ENCODE assay signal across 15 cellular contexts in the genomic region with DNA sequence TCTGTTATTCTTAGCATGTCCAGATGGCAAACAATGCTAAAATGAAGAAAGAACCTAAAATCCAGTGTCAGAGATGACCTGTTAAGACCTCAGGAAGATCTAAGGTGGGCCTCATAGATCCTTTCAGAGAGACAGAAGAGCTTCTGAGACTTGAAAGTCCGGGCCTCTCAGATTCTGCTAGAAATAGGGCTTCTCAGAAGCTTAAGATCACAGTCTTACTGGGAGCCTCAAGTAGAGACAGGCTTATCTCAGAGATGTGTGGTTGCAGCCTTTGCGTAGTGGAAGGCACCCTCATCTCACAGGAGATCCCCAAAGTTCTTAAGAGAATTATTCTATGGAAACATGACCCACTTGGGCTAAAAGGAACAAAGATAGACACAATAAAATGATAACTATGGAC.
A peak's percentile ranks its signal among the peaks of the same experiment; 100 is the strongest.
DNase-seq lines count a peak whose midpoint lies in the region; ATAC-seq and TF ChIP-seq lines count a peak whose summit lies in the region.
"Had no signal": no experiment of that assay in that cellular context is flagged by ENCODE, and none has a peak within 500 bp of the region (broad histone marks: within the 10 kb centered on the region; RNA-seq: fewer than 3 reads in every experiment).

No MANE protein-coding gene starts in this region.

- H3K4me3 ChIP-seq in BLaER1 treated with 17β-estradiol and CSF1 and Interleukin-3, amounts not matched to agents 10 nM and 100 nM, result no peak overlapping the region
- H3K4me3 ChIP-seq in thyroid gland (replicated peaks in 1 of 3) (no peak overlapping the region), right atrium auricular region (no peak overlapping the region)
- H3K4me3 ChIP-seq: GM23338 had no signal

- WGBS in thyroid gland, 2 donors, result 50 to 92% methylated on average over 2 of the region's 2 CpGs

- H3K36me3 ChIP-seq in BLaER1 treated with 17β-estradiol and CSF1 and Interleukin-3, amounts not matched to agents 10 nM and 100 nM, result no peaks in the 10 kb centered on the region
- H3K36me3 ChIP-seq in thyroid gland (no peaks in the 10 kb centered on the region), right atrium auricular region (no peaks in the 10 kb centered on the region)

- no peaks in the 10 kb centered on the region for H3K27me3 ChIP-seq in BLaER1 treated with 17β-estradiol and CSF1 and Interleukin-3, amounts not matched to agents 10 nM and 100 nM
- H3K27me3 ChIP-seq in thyroid gland (no peaks in the 10 kb centered on the region), right atrium auricular region (no peaks in the 10 kb centered on the region)

- H3K4me1 ChIP-seq in BLaER1 treated with 17β-estradiol and CSF1 and Interleukin-3, amounts not matched to agents 10 nM and 100 nM, result peaks cover 0 to 28% (median 23%) of the 10 kb centered on the region in 10 experiments; a peak in 17 of 20 replicates
- no peaks in the 10 kb centered on the region for H3K4me1 ChIP-seq in thyroid gland
- H3K4me1 ChIP-seq in right atrium auricular region, result peaks cover 0 to 7% of the 10 kb centered on the region in 2 donors
- H3K4me1 ChIP-seq: Caco-2 had no signal

- H3K27ac ChIP-seq in BLaER1 treated with 17β-estradiol and CSF1 and Interleukin-3, amounts not matched to agents 10 nM and 100 nM, result peak overlapping the region in 2 of 11 experiments; percentile 14 to 37; a peak in 1 of 22 replicates
- H3K27ac ChIP-seq in thyroid gland (no peak overlapping the region), right atrium auricular region (no peak overlapping the region)

- TF ChIP-seq POLR2A in thyroid gland (IDR thresholded peaks at IDR 0.05), result no peak

- no peaks in the 10 kb centered on the region for H4K20me1 ChIP-seq in BLaER1 treated with 17β-estradiol and CSF1 and Interleukin-3, amounts not matched to agents 10 nM and 100 nM

- H3K9ac ChIP-seq in BLaER1 treated with 17β-estradiol and CSF1 and Interleukin-3, amounts not matched to agents 10 nM and 100 nM, result no peak overlapping the region

- DNase-seq in thyroid gland, result no peak
- DNase-seq in ureter (ENCODE audit: low spot score), result no peak
- no peak for DNase-seq in right atrium auricular region (ENCODE audit: low spot score)
- no peak for DNase-seq in stimulated activated CD4-positive, alpha-beta T cell treated with anti-CD3 and anti-CD28 coated beads, Interleukin-4, amount 100 ng/mL, for 24 hours
- DNase-seq: 8988T; C1 segment of cervical spinal cord; Caco-2; CD4-positive, CD25-positive, alpha-beta regulatory T cell; GDM1; HCEC 1CT had no signal

- peak overlapping the region in 9 of 11 experiments; percentile 13 to 74 (median 59); a peak in 17 of 22 replicates for H3K4me2 ChIP-seq in BLaER1 treated with 17β-estradiol and CSF1 and Interleukin-3, amounts not matched to agents 10 nM and 100 nM
- H3K4me2 ChIP-seq: GM23338 had no signal

- intact Hi-C loops in thyroid gland (cut with DNase I), result no loop called here

- peaks cover 0 to 8% (median 0%) of the 10 kb centered on the region in 11 experiments; a peak in 4 of 22 replicates for H3K9me3 ChIP-seq in BLaER1 treated with 17β-estradiol and CSF1 and Interleukin-3, amounts not matched to agents 10 nM and 100 nM (replicated peaks in 1 of 11)
- H3K9me3 ChIP-seq in thyroid gland, result no peaks in the 10 kb centered on the region
- H3K9me3 ChIP-seq in right atrium auricular region, result no peaks in the 10 kb centered on the region
- H3K9me3 ChIP-seq: Caco-2 had no signal

- ATAC-seq in GM18867 (IDR thresholded peaks at IDR 0.05; ENCODE audit: unreplicated experiment) (peak; percentile 55), HG03025 (IDR thresholded peaks at IDR 0.05; ENCODE audit: low FRiP score, unreplicated experiment) (peak; percentile 70)
- ATAC-seq: GM23338, HepG2 had no signal

- no peak for TF ChIP-seq CTCF in thyroid gland (IDR thresholded peaks at IDR 0.05)
- no peak for TF ChIP-seq CTCF in right atrium auricular region (IDR thresholded peaks at IDR 0.05)
